8 cellular contexts compared by ENCODE assay signal in genomic region chr1:98794196-98794886, GRCh38.
A peak's percentile ranks its signal among the peaks of the same experiment; 100 is the strongest.
DNase-seq lines count a peak whose midpoint lies in the region; ATAC-seq and TF ChIP-seq lines count a peak whose summit lies in the region.

No MANE protein-coding gene starts in this region.

- H3K9me3 ChIP-seq in lung (ENCODE audit: control insufficient read depth in 2 of 2, insufficient read depth in 1 of 2, low read length in 1 of 2), result no peaks in the 10 kb centered on the region

- H3K4me3 ChIP-seq in coronary artery (no peak overlapping the region), lung (no peak overlapping the region)

- H3K27ac ChIP-seq in C4-2B, result no peak overlapping the region
- H3K27ac ChIP-seq in coronary artery, result no peak overlapping the region
- no peak overlapping the region for H3K27ac ChIP-seq in lung (ENCODE audit: low read depth in 1 of 2, low read length in 1 of 2)

- H3K4me1 ChIP-seq in lung (ENCODE audit: control insufficient read depth in 2 of 2, insufficient read depth in 2 of 2, low read length in 2 of 2), result no peaks in the 10 kb centered on the region

- H3K27me3 Mint-ChIP-seq in WTC11 (ENCODE audit: low read depth), result no peaks in the 10 kb centered on the region
- H3K27me3 Mint-ChIP-seq in stimulated activated memory B cell treated with anti-CD40 and anti-IgM and Interleukin-4, amounts not matched to agents 10 μg/mL and 1 μg/mL and 100 μg/mL, for 72 hours, result no peaks in the 10 kb centered on the region

- H3K9me3 Mint-ChIP-seq in WTC11, result peaks cover 7% of the 10 kb centered on the region
- H3K9me3 Mint-ChIP-seq in stimulated activated memory B cell treated with anti-CD40 and anti-IgM and Interleukin-4, amounts not matched to agents 10 μg/mL and 1 μg/mL and 100 μg/mL, for 72 hours, result no peaks in the 10 kb centered on the region

- CTCF ChIA-PET in WTC11 (lab: Charles Lee), result interaction anchor here (0.5 to 2.1 kb wide), 25 partner anchors 9 to 913 kb away, joined by 3 to 12 read pairs (median 4); partner anchors contain the start of gene PLPPR5

- peak; percentile 90 for TF ChIP-seq CTCF in C4-2B (conservative IDR thresholded peaks at IDR 0.05)
- TF ChIP-seq CTCF in WTC11 (IDR thresholded peaks at IDR 0.05), result peak; percentile 36; the same call in 1 of the 2 replicates
- peak; percentile 35 for TF ChIP-seq CTCF in coronary artery (IDR thresholded peaks at IDR 0.05)
- peak; percentile 57 for TF ChIP-seq CTCF in lung (IDR thresholded peaks at IDR 0.05; ENCODE audit: control extremely low read depth, extremely low read depth)

- DNase-seq in NCI-H2107 treated with DMSO at 0.1 percent for 48 hours (lab: John Stamatoyannopoulos, UW; ENCODE audit: unreplicated experiment) (peak; percentile 71), WTC11 (ENCODE audit: low spot score) (peak; percentile 29), coronary artery (ENCODE audit: low spot score) (no peak), lung (ENCODE audit: low spot score) (peak; percentile 39)

- H3K27ac Mint-ChIP-seq in WTC11, result peak overlapping the region; percentile 66; the same call in 1 of the 2 replicates
- peak overlapping the region; percentile 55 for H3K27ac Mint-ChIP-seq in stimulated activated memory B cell treated with anti-CD40 and anti-IgM and Interleukin-4, amounts not matched to agents 10 μg/mL and 1 μg/mL and 100 μg/mL, for 72 hours

- no peaks in the 10 kb centered on the region for H3K27me3 ChIP-seq in lung (ENCODE audit: control insufficient read depth, insufficient read depth)

- H3K4me1 Mint-ChIP-seq in WTC11, result peaks cover 6% of the 10 kb centered on the region
- H3K4me1 Mint-ChIP-seq in stimulated activated memory B cell treated with anti-CD40 and anti-IgM and Interleukin-4, amounts not matched to agents 10 μg/mL and 1 μg/mL and 100 μg/mL, for 72 hours, result peaks cover 5% of the 10 kb centered on the region

- no peak overlapping the region for H3K4me3 Mint-ChIP-seq in WTC11
- no peak overlapping the region for H3K4me3 Mint-ChIP-seq in stimulated activated memory B cell treated with anti-CD40 and anti-IgM and Interleukin-4, amounts not matched to agents 10 μg/mL and 1 μg/mL and 100 μg/mL, for 72 hours

- POLR2A ChIA-PET in WTC11 (lab: Charles Lee), result no interaction called here

- ATAC-seq in GM18861 (IDR thresholded peaks at IDR 0.05; ENCODE audit: unreplicated experiment), result peak; percentile 99
- peak; percentile 99 for ATAC-seq in HG03025 (IDR thresholded peaks at IDR 0.05; ENCODE audit: low FRiP score, unreplicated experiment)
- peak; percentile 97 for ATAC-seq in WTC11
- ATAC-seq in lung (ENCODE audit: insufficient read depth, low FRiP score), result peak; percentile 80
- ATAC-seq in stimulated activated memory B cell treated with anti-CD40 and anti-IgM and Interleukin-4, amounts not matched to agents 10 μg/mL and 1 μg/mL and 100 μg/mL, for 72 hours, result peak; percentile 85

- no peaks in the 10 kb centered on the region for H3K36me3 Mint-ChIP-seq in WTC11
- H3K36me3 Mint-ChIP-seq in stimulated activated memory B cell treated with anti-CD40 and anti-IgM and Interleukin-4, amounts not matched to agents 10 μg/mL and 1 μg/mL and 100 μg/mL, for 72 hours, result no peaks in the 10 kb centered on the region

- H3K36me3 ChIP-seq in lung (ENCODE audit: control insufficient read depth in 2 of 2, insufficient read depth in 2 of 2, low read length in 2 of 2), result no peaks in the 10 kb centered on the region

- WGBS in lung, 2 donors, result 10 to 16% methylated on average over 3 of the region's 3 CpGs

TF ChIP-seq in WTC11, 78 proteins besides CTCF, POLR2A, EP300 and RAD21:
- TF ChIP-seq MXD4 (CRISPR knock-in tag; IDR thresholded peaks at IDR 0.05; ENCODE audit: borderline replicate concordance) (no peak), ZNF416 (CRISPR knock-in tag; IDR thresholded peaks at IDR 0.05) (no peak), ETV6 (CRISPR knock-in tag; IDR thresholded peaks at IDR 0.05) (no peak), ZNF121 (CRISPR knock-in tag; IDR thresholded peaks at IDR 0.05) (no peak)
TF ChIP-seq in WTC11: peak in this region for 0.

Comparison
In these comparisons a context has a peak if more than half of its experiments do, and no peak if none do; other contexts are left out.
1. CTCF ChIP-seq: peak in every context shown above with its lines; median percentile 90 in C4-2B; 57 in lung; 36 in WTC11; 35 in coronary artery.